14 cellular contexts compared by ENCODE assay signal in the genomic region with DNA sequence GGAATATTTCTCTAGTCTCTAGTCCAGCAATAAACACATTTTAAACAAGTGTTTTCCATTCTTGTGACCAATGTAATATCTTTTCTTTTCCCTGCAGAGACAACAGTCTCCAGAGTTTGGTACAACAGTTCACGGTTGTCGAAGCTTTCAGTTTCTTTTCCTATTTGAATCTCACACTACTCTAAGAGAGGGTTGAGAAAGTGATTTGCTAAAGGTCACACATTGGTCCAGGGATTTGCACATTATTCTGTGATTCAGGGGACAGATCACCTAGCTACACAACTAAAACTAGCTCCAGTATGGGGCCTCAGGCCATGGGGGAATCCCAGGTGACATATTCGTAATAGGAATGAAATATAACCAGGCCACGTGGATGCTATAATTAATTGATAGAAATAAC. TPM values are rescaled to one million over a fixed set of nuclear protein-coding genes. Genes with fewer than 3 reads are reported as not detected.
DNase-seq lines count a peak whose midpoint lies in the region; ATAC-seq and TF ChIP-seq lines count a peak whose summit lies in the region.
"Had no signal": no experiment of that assay in that cellular context is flagged by ENCODE, and none has a peak within 500 bp of the region (broad histone marks: within the 10 kb centered on the region; RNA-seq: fewer than 3 reads in every experiment).

No MANE protein-coding gene starts in this region.

- no peaks in the 10 kb centered on the region for H3K27me3 ChIP-seq in spleen (replicated peaks in 1 of 7)

- peaks cover 9% of the 10 kb centered on the region for H3K27me3 Mint-ChIP-seq in activated naive CD4-positive, alpha-beta T cell treated with anti-CD3 and anti-CD28 coated beads, Interleukin-2, amount 10 ng/mL, durations not matched to agents 7 days and 5 days
- H3K27me3 Mint-ChIP-seq: brain had no signal

- DNase-seq in HT-29 (ENCODE audit: low spot score) (no peak), spleen (no peak), sciatic nerve (ENCODE audit: low spot score) (no peak)
- no peak for DNase-seq in activated naive CD4-positive, alpha-beta T cell treated with anti-CD3 and anti-CD28 coated beads, Interleukin-2, amount 10 ng/mL, durations not matched to agents 7 days and 5 days
- DNase-seq: activated T-cell treated with anti-CD3 and anti-CD28 coated beads, Interleukin-2, amount 50 U/mL, for 72 hours; NCI-H226; SHP77 treated with DMSO at 0.1 percent for 48 hours; WERI-Rb-1 had no signal

- H3K36me3 Mint-ChIP-seq in activated naive CD4-positive, alpha-beta T cell treated with anti-CD3 and anti-CD28 coated beads, Interleukin-2, amount 10 ng/mL, durations not matched to agents 7 days and 5 days = no peaks in the 10 kb centered on the region

- ATAC-seq in GM19025 (IDR thresholded peaks at IDR 0.05; ENCODE audit: low read depth, unreplicated experiment) (peak; percentile 78), GM21737 (IDR thresholded peaks at IDR 0.05; ENCODE audit: unreplicated experiment) (peak; percentile 50), HG03280 (IDR thresholded peaks at IDR 0.05; ENCODE audit: unreplicated experiment) (peak; percentile 57), sciatic nerve (no peak)
- ATAC-seq: activated T-cell treated with anti-CD3 and anti-CD28 coated beads, Interleukin-2, amount 50 U/mL, for 72 hours; left lobe of liver had no signal

- TF ChIP-seq POLR2A in spleen (IDR thresholded peaks at IDR 0.05) = no peak

- H3K9me3 Mint-ChIP-seq in activated naive CD4-positive, alpha-beta T cell treated with anti-CD3 and anti-CD28 coated beads, Interleukin-2, amount 10 ng/mL, durations not matched to agents 7 days and 5 days = no peaks in the 10 kb centered on the region
- H3K9me3 Mint-ChIP-seq: activated T-cell treated with anti-CD3 and anti-CD28 coated beads, Interleukin-2, amount 50 U/mL, for 72 hours had no signal

- CTCF ChIA-PET in activated naive CD4-positive, alpha-beta T cell treated with anti-CD3 and anti-CD28 coated beads, Interleukin-2, amount 10 ng/mL, durations not matched to agents 7 days and 5 days (lab: Charles Lee) = no interaction called here

- peaks cover 0 to 31% (median 9%) of the 10 kb centered on the region in 6 donors for H3K4me1 ChIP-seq in spleen

- TF ChIP-seq CTCF in spleen (IDR thresholded peaks at IDR 0.05 in 8 of 11, conservative IDR thresholded peaks at IDR 0.05 in 3 of 11) = no peak

- no peaks in the 10 kb centered on the region for H3K4me1 Mint-ChIP-seq in activated naive CD4-positive, alpha-beta T cell treated with anti-CD3 and anti-CD28 coated beads, Interleukin-2, amount 10 ng/mL, durations not matched to agents 7 days and 5 days

- no peaks in the 10 kb centered on the region for H3K36me3 ChIP-seq in spleen
- H3K36me3 ChIP-seq: neutrophil, WERI-Rb-1 had no signal

- H3K4me3 Mint-ChIP-seq in activated naive CD4-positive, alpha-beta T cell treated with anti-CD3 and anti-CD28 coated beads, Interleukin-2, amount 10 ng/mL, durations not matched to agents 7 days and 5 days = no peak overlapping the region
- H3K4me3 Mint-ChIP-seq: activated T-cell treated with anti-CD3 and anti-CD28 coated beads, Interleukin-2, amount 50 U/mL, for 72 hours; brain had no signal

- H3K27ac ChIP-seq in spleen = no peak overlapping the region
- H3K27ac ChIP-seq: neutrophil, WERI-Rb-1 had no signal

- no peak overlapping the region for H3K4me3 ChIP-seq in spleen

- intact Hi-C loops in spleen (cut with DNase I; ENCODE audit: low total_unique reads) = loop anchor here (10.0 kb wide), 1 partner anchor 155 kb away; no protein-coding TSS in a partner anchor
- intact Hi-C loops in sciatic nerve (cut with DNase I) = no loop called here

- peaks cover 0 to 16% (median 12%) of the 10 kb centered on the region in 8 donors for H3K9me3 ChIP-seq in spleen
- H3K9me3 ChIP-seq: neutrophil had no signal

- no peak overlapping the region for H3K27ac Mint-ChIP-seq in activated naive CD4-positive, alpha-beta T cell treated with anti-CD3 and anti-CD28 coated beads, Interleukin-2, amount 10 ng/mL, durations not matched to agents 7 days and 5 days
- H3K27ac Mint-ChIP-seq: activated T-cell treated with anti-CD3 and anti-CD28 coated beads, Interleukin-2, amount 50 U/mL, for 72 hours; brain had no signal

- 65 to 88% (median 79%) methylated on average over 4 of the region's 4 CpGs for WGBS in spleen, 5 donors

RNA-seq across cellular contexts. Expression of a gene that starts 13.7 kb away (rescaled TPM):
- 0.03 TPM in 1 of 2 replicates, not detected in the other for total RNA-seq in HT-29 (2014; rRNA removed; shearing (Covaris generic))
- total RNA-seq in spleen (under 1 TPM in 6 of 7 donors, not detected in 1; 0.03 to 0.12 (median 0.09) TPM), sciatic nerve (10.6 TPM)
- under 1 TPM; under 0.01 to 0.09 (median 0.05) TPM for polyA plus RNA-seq in spleen
- total RNA-seq: activated T-cell treated with anti-CD3 and anti-CD28 coated beads, Interleukin-2, amount 50 U/mL, for 72 hours had no signal

Comparison
In these comparisons a context has a peak if more than half of its experiments do, and no peak if none do; other contexts are left out.
1. RNA of a gene that starts 13.7 kb away (total RNA-seq): 10.6 TPM in sciatic nerve (single experiment); 0.03 to 0.12 TPM in spleen and 0.03 TPM in HT-29; every median in the first group is over 10 times any median in the second.